Comparison of ENCODE assay signal across 16 cellular contexts in the genomic region with DNA sequence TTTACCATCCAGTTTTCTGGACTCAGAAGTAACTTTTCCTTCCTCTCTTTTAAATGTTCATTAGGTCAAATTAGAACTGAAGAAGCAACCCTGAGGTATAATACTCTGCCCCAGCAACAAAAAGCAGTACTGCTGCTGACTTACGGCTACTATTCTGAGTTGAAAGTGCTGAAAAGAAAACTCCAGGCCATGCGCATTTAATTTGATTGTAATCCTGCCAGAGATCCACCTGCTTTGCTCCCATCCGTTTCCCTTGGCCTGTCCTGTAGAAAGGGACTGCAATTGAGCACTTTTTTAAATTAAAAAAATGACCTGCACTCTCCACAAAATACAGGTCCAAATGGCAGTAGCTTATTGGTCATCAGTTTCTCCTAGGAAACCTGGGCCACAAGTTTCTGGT.
A peak's percentile ranks its signal among the peaks of the same experiment; 100 is the strongest.
DNase-seq lines count a peak whose midpoint lies in the region; ATAC-seq and TF ChIP-seq lines count a peak whose summit lies in the region.
"Had no signal": no experiment of that assay in that cellular context is flagged by ENCODE, and none has a peak within 500 bp of the region (broad histone marks: within the 10 kb centered on the region; RNA-seq: fewer than 3 reads in every experiment).

No MANE protein-coding gene starts in this region.

- TF ChIP-seq CTCF in DND-41 (IDR thresholded peaks at IDR 0.05; ENCODE audit: borderline replicate concordance, extremely low read depth, low read length, poor library complexity, severe bottlenecking), result no peak

- ATAC-seq in activated CD8-positive, alpha-beta memory T cell treated with anti-CD3 and anti-CD28 coated beads, Interleukin-2, amount 10 ng/mL, durations not matched to agents 7 days and 5 days, result no peak
- ATAC-seq in DND-41 (ENCODE audit: insufficient read depth, low read depth), result no peak
- ATAC-seq in naive thymus-derived CD4-positive, alpha-beta T cell, result no peak
- ATAC-seq: right lobe of liver had no signal

- CTCF ChIA-PET in activated CD8-positive, alpha-beta memory T cell treated with anti-CD3 and anti-CD28 coated beads, Interleukin-2, amount 10 ng/mL, durations not matched to agents 7 days and 5 days (lab: Charles Lee), result interaction anchor here (1.1 to 1.4 kb wide), 5 partner anchors 15 to 64 kb away, joined by 3 to 4 read pairs (median 4); no protein-coding TSS in a partner anchor
- CTCF ChIA-PET in activated CD4-positive, alpha-beta memory T cell treated with anti-CD3 and anti-CD28 coated beads for 36 hours (lab: Charles Lee), result interaction anchor here (1.0 kb wide), 1 partner anchor 51 kb away, joined by 4 read pairs; no protein-coding TSS in a partner anchor
- CTCF ChIA-PET in naive thymus-derived CD4-positive, alpha-beta T cell (lab: Charles Lee), result interaction anchor here (0.6 to 4.9 kb wide), 4 partner anchors 38 to 60 kb away, joined by 3 to 48 read pairs (median 4); no protein-coding TSS in a partner anchor

- peaks cover 36% of the 10 kb centered on the region for H3K4me1 ChIP-seq in DND-41 (ENCODE audit: insufficient read depth, low read length)
- H3K4me1 ChIP-seq in naive thymus-derived CD4-positive, alpha-beta T cell (ENCODE audit: control insufficient read depth in 2 of 2, insufficient read depth in 2 of 2, low read length in 2 of 2), result peaks cover 81 to 89% of the 10 kb centered on the region in 2 donors

- H2AFZ ChIP-seq in DND-41 (ENCODE audit: low read depth, low read length), result no peak overlapping the region

- no peaks in the 10 kb centered on the region for H3K36me3 ChIP-seq in DND-41 (ENCODE audit: insufficient read depth, low read length)
- no peaks in the 10 kb centered on the region for H3K36me3 ChIP-seq in naive thymus-derived CD4-positive, alpha-beta T cell (ENCODE audit: control insufficient read depth in 2 of 3, insufficient read depth in 3 of 3, low read length in 3 of 3)
- H3K36me3 ChIP-seq: adrenal gland, neutrophil, right lobe of liver, SJSA1 had no signal

- H3K27ac ChIP-seq in DND-41 (ENCODE audit: low read length), result peak overlapping the region; percentile 33
- peak overlapping the region; percentile 93 for H3K27ac ChIP-seq in naive thymus-derived CD4-positive, alpha-beta T cell (ENCODE audit: low read depth, low read length)
- H3K27ac ChIP-seq: adrenal gland, neutrophil, right lobe of liver, SJSA1 had no signal

- H3K27me3 Mint-ChIP-seq in activated CD8-positive, alpha-beta memory T cell treated with anti-CD3 and anti-CD28 coated beads, Interleukin-2, amount 10 ng/mL, durations not matched to agents 7 days and 5 days, result no peaks in the 10 kb centered on the region
- no peaks in the 10 kb centered on the region for H3K27me3 Mint-ChIP-seq in activated CD4-positive, alpha-beta memory T cell treated with anti-CD3 and anti-CD28 coated beads for 36 hours
- H3K27me3 Mint-ChIP-seq in naive thymus-derived CD4-positive, alpha-beta T cell, result no peaks in the 10 kb centered on the region

- no peak overlapping the region for H3K9ac ChIP-seq in DND-41 (ENCODE audit: low read depth, low read length)

- no peaks in the 10 kb centered on the region for H3K27me3 ChIP-seq in DND-41 (ENCODE audit: insufficient read depth, low read length, poor library complexity)
- H3K27me3 ChIP-seq in naive thymus-derived CD4-positive, alpha-beta T cell (ENCODE audit: control insufficient read depth in 2 of 2, insufficient read depth in 2 of 2, low read length in 2 of 2), result no peaks in the 10 kb centered on the region
- H3K27me3 ChIP-seq: adrenal gland, neutrophil, right lobe of liver, SJSA1 had no signal

- no peak for DNase-seq in activated CD8-positive, alpha-beta memory T cell treated with anti-CD3 and anti-CD28 coated beads, Interleukin-2, amount 10 ng/mL, durations not matched to agents 7 days and 5 days
- DNase-seq in activated CD8-positive, alpha-beta memory T cell treated with anti-CD3 and anti-CD28 coated beads, Interleukin-2, amount 50 U/mL, for 4 hours, result no peak
- no peak for DNase-seq in DND-41
- no peak for DNase-seq in activated CD4-positive, alpha-beta memory T cell treated with anti-CD3 and anti-CD28 coated beads for 36 hours
- no peak for DNase-seq in naive thymus-derived CD4-positive, alpha-beta T cell
- DNase-seq in T-helper 9 cell, result no peak
- DNase-seq in cerebellar cortex (ENCODE audit: low spot score), result no peak
- no peak for DNase-seq in DMS 273 (lab: John Stamatoyannopoulos, UW; ENCODE audit: unreplicated experiment)
- DNase-seq: adrenal gland; central memory CD4-positive, alpha-beta T cell; kidney; NCI-H2029; NCI-H510A; right lobe of liver had no signal

- H3K4me2 ChIP-seq in DND-41 (ENCODE audit: insufficient read depth, low read length), result no peak overlapping the region

- POLR2A ChIA-PET in activated CD4-positive, alpha-beta memory T cell treated with anti-CD3 and anti-CD28 coated beads for 36 hours (lab: Charles Lee), result interaction anchor here (1.3 to 1.5 kb wide), 2 partner anchors 37 to 48 kb away, joined by 3 read pairs; no protein-coding TSS in a partner anchor
- POLR2A ChIA-PET in naive thymus-derived CD4-positive, alpha-beta T cell (lab: Charles Lee), result interaction anchor here (0.6 to 16.2 kb wide), 11 partner anchors 7 to 384 kb away, joined by 3 to 335 read pairs (median 6); no protein-coding TSS in a partner anchor

- H3K79me2 ChIP-seq in DND-41 (ENCODE audit: insufficient read depth, low read length), result 0 out of 2 replicates have a peak, but pooled peaks cover 3% of the 10 kb centered on the region

- intact Hi-C loops in activated CD4-positive, alpha-beta memory T cell treated with anti-CD3 and anti-CD28 coated beads for 36 hours (cut with micrococcal nuclease), result no loop called here
- intact Hi-C loops in naive thymus-derived CD4-positive, alpha-beta T cell (cut with micrococcal nuclease), result no loop called here

- peaks cover 11% of the 10 kb centered on the region for H3K36me3 Mint-ChIP-seq in activated CD8-positive, alpha-beta memory T cell treated with anti-CD3 and anti-CD28 coated beads, Interleukin-2, amount 10 ng/mL, durations not matched to agents 7 days and 5 days
- H3K36me3 Mint-ChIP-seq in activated CD4-positive, alpha-beta memory T cell treated with anti-CD3 and anti-CD28 coated beads for 36 hours, result peaks cover 1% of the 10 kb centered on the region
- peaks cover 0 to 6% (median 0%) of the 10 kb centered on the region in 5 donors for H3K36me3 Mint-ChIP-seq in naive thymus-derived CD4-positive, alpha-beta T cell

- H3K4me3 ChIP-seq in DND-41 (ENCODE audit: low read depth in 1 of 2, low read length in 2 of 2), result no peak overlapping the region
- H3K4me3 ChIP-seq in naive thymus-derived CD4-positive, alpha-beta T cell (ENCODE audit: low read length), result no peak overlapping the region
- H3K4me3 ChIP-seq: adrenal gland, right lobe of liver, SJSA1 had no signal

- no peak overlapping the region for H3K4me3 Mint-ChIP-seq in activated CD8-positive, alpha-beta memory T cell treated with anti-CD3 and anti-CD28 coated beads, Interleukin-2, amount 10 ng/mL, durations not matched to agents 7 days and 5 days
- H3K4me3 Mint-ChIP-seq in activated CD4-positive, alpha-beta memory T cell treated with anti-CD3 and anti-CD28 coated beads for 36 hours, result no peak overlapping the region
- peak overlapping the region in 9 of 10 donors; percentile 5 to 80 (median 55) for H3K4me3 Mint-ChIP-seq in naive thymus-derived CD4-positive, alpha-beta T cell

- peak overlapping the region; percentile 66 for H3K27ac Mint-ChIP-seq in activated CD8-positive, alpha-beta memory T cell treated with anti-CD3 and anti-CD28 coated beads, Interleukin-2, amount 10 ng/mL, durations not matched to agents 7 days and 5 days
- H3K27ac Mint-ChIP-seq in activated CD4-positive, alpha-beta memory T cell treated with anti-CD3 and anti-CD28 coated beads for 36 hours, result peak overlapping the region; percentile 15
- peak overlapping the region; percentile 61 to 100 (median 97) for H3K27ac Mint-ChIP-seq in naive thymus-derived CD4-positive, alpha-beta T cell

- H3K9me3 Mint-ChIP-seq in activated CD8-positive, alpha-beta memory T cell treated with anti-CD3 and anti-CD28 coated beads, Interleukin-2, amount 10 ng/mL, durations not matched to agents 7 days and 5 days (ENCODE audit: low read depth), result no peaks in the 10 kb centered on the region
- H3K9me3 Mint-ChIP-seq in activated CD4-positive, alpha-beta memory T cell treated with anti-CD3 and anti-CD28 coated beads for 36 hours, result no peaks in the 10 kb centered on the region
- peaks cover 0 to 1% (median 0%) of the 10 kb centered on the region in 11 donors for H3K9me3 Mint-ChIP-seq in naive thymus-derived CD4-positive, alpha-beta T cell

- H4K20me1 ChIP-seq in DND-41 (ENCODE audit: insufficient read depth, low read length), result no peaks in the 10 kb centered on the region

- peaks cover 76% of the 10 kb centered on the region for H3K4me1 Mint-ChIP-seq in activated CD8-positive, alpha-beta memory T cell treated with anti-CD3 and anti-CD28 coated beads, Interleukin-2, amount 10 ng/mL, durations not matched to agents 7 days and 5 days
- peaks cover 68% of the 10 kb centered on the region for H3K4me1 Mint-ChIP-seq in activated CD4-positive, alpha-beta memory T cell treated with anti-CD3 and anti-CD28 coated beads for 36 hours (ENCODE audit: low read depth)
- H3K4me1 Mint-ChIP-seq in naive thymus-derived CD4-positive, alpha-beta T cell, result peaks cover 64 to 96% (median 88%) of the 10 kb centered on the region in 7 donors

- H3K9me3 ChIP-seq in DND-41 (ENCODE audit: insufficient read depth, low read length, severe bottlenecking), result no peaks in the 10 kb centered on the region
- no peaks in the 10 kb centered on the region for H3K9me3 ChIP-seq in naive thymus-derived CD4-positive, alpha-beta T cell (ENCODE audit: control insufficient read depth in 2 of 3, low read length in 3 of 3)
- H3K9me3 ChIP-seq: adrenal gland, neutrophil, right lobe of liver, SJSA1 had no signal

Comparison
In these comparisons a context has a peak if more than half of its experiments do, and no peak if none do; other contexts are left out.
1. H3K27ac Mint-ChIP-seq: peak in every context shown above with its lines; median percentile 97 in naive thymus-derived CD4-positive, alpha-beta T cell; 66 in activated CD8-positive, alpha-beta memory T cell treated with anti-CD3 and anti-CD28 coated beads, Interleukin-2, amount 10 ng/mL, durations not matched to agents 7 days and 5 days; 15 in activated CD4-positive, alpha-beta memory T cell treated with anti-CD3 and anti-CD28 coated beads for 36 hours.
2. H3K4me3 Mint-ChIP-seq: peak in naive thymus-derived CD4-positive, alpha-beta T cell (9 of 10); none in activated CD8-positive, alpha-beta memory T cell treated with anti-CD3 and anti-CD28 coated beads, Interleukin-2, amount 10 ng/mL, durations not matched to agents 7 days and 5 days (single experiment) and activated CD4-positive, alpha-beta memory T cell treated with anti-CD3 and anti-CD28 coated beads for 36 hours (single experiment).